8 cellular contexts compared by ENCODE assay signal in genomic region chr10:110498087-110498981, GRCh38. TPM values are rescaled to one million over a fixed set of nuclear protein-coding genes. Genes with fewer than 3 reads are reported as not detected.
DNase-seq lines count a peak whose midpoint lies in the region; ATAC-seq, FAIRE-seq and TF ChIP-seq lines count a peak whose summit lies in the region.

No MANE protein-coding gene starts in this region.

- H3K4me3 ChIP-seq in effector memory CD4-positive, alpha-beta T cell (ENCODE audit: insufficient read depth, low read depth, low read length, poor library complexity, severe bottlenecking) = peak overlapping the region; percentile 89
- H3K4me3 ChIP-seq in mucosa of descending colon = peak overlapping the region; percentile 48
- peak overlapping the region; percentile 75 to 81 for H3K4me3 ChIP-seq in stomach smooth muscle (ENCODE audit: low read length in 2 of 2)

- no peaks in the 10 kb centered on the region for H3K36me3 ChIP-seq in effector memory CD4-positive, alpha-beta T cell (ENCODE audit: control insufficient read depth, insufficient read depth, low read length)
- H3K36me3 ChIP-seq in mucosa of descending colon (ENCODE audit: low read depth) (no peaks in the 10 kb centered on the region), stomach smooth muscle (ENCODE audit: control insufficient read depth in 2 of 2, insufficient read depth in 2 of 2, low read length in 2 of 2) (no peaks in the 10 kb centered on the region)

- DNase-seq in GDM1 (lab: John Stamatoyannopoulos, UW) (peak; percentile 53), M059J (ENCODE audit: low read depth) (peak; percentile 61), mucosa of descending colon (peak; percentile 56 to 79 (median 73)), HTR-8/SVneo (ENCODE audit: insufficient read length, low spot score) (no peak)
- DNase-seq in activated CD4-positive, alpha-beta T cell treated with anti-CD3 and anti-CD28 coated beads, Interleukin-2, amount 50 U/mL, for 24 hours (ENCODE audit: low read depth in 1 of 2, low spot score in 1 of 2) = peak; percentile 26 to 46
- peak; percentile 46 to 53 (median 49) for DNase-seq in effector memory CD4-positive, alpha-beta T cell

- H3K4me1 ChIP-seq in effector memory CD4-positive, alpha-beta T cell (ENCODE audit: control insufficient read depth, insufficient read depth, low read length, poor library complexity, severe bottlenecking) = peaks cover 46% of the 10 kb centered on the region
- H3K4me1 ChIP-seq in mucosa of descending colon (ENCODE audit: low read depth) = peaks cover 15% of the 10 kb centered on the region
- H3K4me1 ChIP-seq in stomach smooth muscle (ENCODE audit: control insufficient read depth, insufficient read depth, low read length) = peaks cover 63% of the 10 kb centered on the region

- no peak for FAIRE-seq in HTR-8/SVneo (lab: Jason Lieb, UNC)

- TF ChIP-seq CTCF in mucosa of descending colon (IDR thresholded peaks at IDR 0.05) = no peak

- no peaks in the 10 kb centered on the region for H3K27me3 ChIP-seq in effector memory CD4-positive, alpha-beta T cell (replicated peaks; ENCODE audit: control insufficient read depth, insufficient read depth, low read length, poor library complexity, severe bottlenecking)
- no peaks in the 10 kb centered on the region for H3K27me3 ChIP-seq in stomach smooth muscle (ENCODE audit: control insufficient read depth in 1 of 2, insufficient read depth in 2 of 2, low read length in 2 of 2)

- peak; percentile 11 for ATAC-seq in GM21825 (IDR thresholded peaks at IDR 0.05; ENCODE audit: unreplicated experiment)
- ATAC-seq in mucosa of descending colon = peak; percentile 14

- peak overlapping the region; percentile 58 to 60 for H3K9ac ChIP-seq in stomach smooth muscle (ENCODE audit: low read length in 2 of 2)

- intact Hi-C loops in mucosa of descending colon (cut with DNase I, micrococcal nuclease) = loop anchor here in 1 of 2 donors (10.0 kb wide), 1 partner anchor 144 kb away; no protein-coding TSS in a partner anchor

- H3K9me3 ChIP-seq in effector memory CD4-positive, alpha-beta T cell (ENCODE audit: control insufficient read depth, low read length) = no peaks in the 10 kb centered on the region
- H3K9me3 ChIP-seq in mucosa of descending colon (no peaks in the 10 kb centered on the region), stomach smooth muscle (ENCODE audit: control insufficient read depth in 2 of 2, low read length in 2 of 2) (no peaks in the 10 kb centered on the region)

- peak overlapping the region; percentile 79 for H3K27ac ChIP-seq in effector memory CD4-positive, alpha-beta T cell (ENCODE audit: insufficient read depth, low read length, poor library complexity, severe bottlenecking)
- H3K27ac ChIP-seq in stomach smooth muscle (ENCODE audit: low read length) = peak overlapping the region; percentile 76

RNA-seq across cellular contexts. Expression of gene DUSP5, which starts 0.6 kb away (rescaled TPM):
- total RNA-seq in M059J (2014; rRNA removed; shearing (Covaris generic)) = 6.8 and 8.1 TPM in 2 replicates
- total RNA-seq in mucosa of descending colon = 10 to 100 TPM; 21.5 to 40.1 (median 23.9) TPM
